Comparison of ENCODE assay signal across 11 cellular contexts in genomic region chr4:114588305-114588704, GRCh38. TPM values are rescaled to one million over a fixed set of nuclear protein-coding genes. Genes with fewer than 3 reads are reported as not detected.
"Had no signal": no experiment of that assay in that cellular context is flagged by ENCODE, and none has a peak within 500 bp of the region (broad histone marks: within the 10 kb centered on the region; RNA-seq: fewer than 3 reads in every experiment).

No MANE protein-coding gene starts in this region.

- H2AFZ ChIP-seq: GM23248, GM23338 had no signal

- H3K4me2 ChIP-seq: GM23338 had no signal

- H3K27ac ChIP-seq: GM23248 had no signal

- H3K36me3 ChIP-seq: HAP-1 had no signal

- ATAC-seq: GM23338, HCT116 had no signal

- H3K4me1 ChIP-seq: HAP-1 had no signal

- DNase-seq: GM23248, GOT3, H7, H9, HCEC 1CT, HFFc6 had no signal

- H3K9me3 ChIP-seq: HAP-1 had no signal

- H3K4me3 ChIP-seq: GM23248, GM23338, HAP-1 had no signal

- H3K9ac ChIP-seq: GM23248 had no signal

- FAIRE-seq: H1, H54 had no signal

RNA-seq across cellular contexts. Expression of gene UGT8, which starts 10.3 kb away (rescaled TPM):
- total RNA-seq: GM23248, HFFc6 had no signal
- polyA plus RNA-seq: GM23248 had no signal
